ENCODE assay signal across 20 cellular contexts in the genomic region with DNA sequence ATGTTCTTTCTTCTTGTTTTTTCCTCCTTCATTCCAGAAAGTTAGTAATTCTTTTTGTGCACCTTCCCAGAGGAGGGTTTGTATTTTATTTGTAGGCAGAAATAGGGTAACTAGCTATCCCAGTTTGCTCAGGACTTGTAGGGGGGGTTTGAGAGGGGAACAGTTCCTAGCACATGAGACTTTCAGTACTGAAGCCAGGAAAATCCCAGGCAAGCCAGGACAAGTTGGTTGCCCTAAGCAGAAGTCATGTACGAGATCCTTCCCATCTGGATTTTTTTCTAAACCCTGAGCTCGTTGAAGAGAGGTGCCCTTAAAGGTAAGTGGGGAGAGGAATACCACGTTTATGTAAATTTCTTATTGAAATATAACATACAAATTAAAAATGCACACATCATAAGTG.
"Had no signal": no experiment of that assay in that cellular context is flagged by ENCODE, and none has a peak within 500 bp of the region (broad histone marks: within the 10 kb centered on the region; RNA-seq: fewer than 3 reads in every experiment).

No MANE protein-coding gene starts in this region.

- H3K4me3 Mint-ChIP-seq: activated B cell treated with CpG ODN at 0.5 μM for 24 hours; activated CD8-positive, alpha-beta T cell treated with anti-CD3 and anti-CD28 coated beads for 36 hours; activated naive CD8-positive, alpha-beta T cell treated with anti-CD3 and anti-CD28 coated beads, Interleukin-2, amount 10 ng/mL, durations not matched to agents 7 days and 5 days; naive thymus-derived CD4-positive, alpha-beta T cell; stimulated activated naive B cell treated with anti-CD40 and anti-IgM and Interleukin-4, amounts not matched to agents 10 μg/mL and 1 μg/mL and 100 μg/mL, for 72 hours had no signal

- H3K4me3 ChIP-seq: lower lobe of right lung, mucosa of descending colon, pancreas, tibial nerve had no signal

- H3K27ac Mint-ChIP-seq: activated B cell treated with CpG ODN at 0.5 μM for 24 hours; activated CD8-positive, alpha-beta T cell treated with anti-CD3 and anti-CD28 coated beads for 36 hours; activated naive CD8-positive, alpha-beta T cell treated with anti-CD3 and anti-CD28 coated beads, Interleukin-2, amount 10 ng/mL, durations not matched to agents 7 days and 5 days; naive thymus-derived CD4-positive, alpha-beta T cell; stimulated activated naive B cell treated with anti-CD40 and anti-IgM and Interleukin-4, amounts not matched to agents 10 μg/mL and 1 μg/mL and 100 μg/mL, for 72 hours had no signal

- H3K36me3 Mint-ChIP-seq: activated naive CD8-positive, alpha-beta T cell treated with anti-CD3 and anti-CD28 coated beads, Interleukin-2, amount 10 ng/mL, durations not matched to agents 7 days and 5 days; naive thymus-derived CD4-positive, alpha-beta T cell; stimulated activated naive B cell treated with anti-CD40 and anti-IgM and Interleukin-4, amounts not matched to agents 10 μg/mL and 1 μg/mL and 100 μg/mL, for 72 hours had no signal

- H3K36me3 ChIP-seq: lower lobe of right lung, pancreas, tibial nerve had no signal

- H3K9me3 Mint-ChIP-seq: activated B cell treated with CpG ODN at 0.5 μM for 24 hours; activated CD8-positive, alpha-beta T cell treated with anti-CD3 and anti-CD28 coated beads for 36 hours; activated naive CD8-positive, alpha-beta T cell treated with anti-CD3 and anti-CD28 coated beads, Interleukin-2, amount 10 ng/mL, durations not matched to agents 7 days and 5 days; stimulated activated naive B cell treated with anti-CD40 and anti-IgM and Interleukin-4, amounts not matched to agents 10 μg/mL and 1 μg/mL and 100 μg/mL, for 72 hours had no signal

- H3K27me3 Mint-ChIP-seq: activated CD8-positive, alpha-beta T cell treated with anti-CD3 and anti-CD28 coated beads for 36 hours had no signal

- H3K4me1 ChIP-seq: lower lobe of right lung, pancreas, tibial nerve had no signal

- H3K27ac ChIP-seq: lower lobe of right lung, pancreas, tibial nerve had no signal

- DNase-seq: activated B cell treated with CpG ODN at 0.5 μM for 24 hours; activated CD4-positive, alpha-beta T cell treated with anti-CD3 and anti-CD28 coated beads for 48 hours; activated CD8-positive, alpha-beta memory T cell treated with anti-CD3 and anti-CD28 coated beads, Interleukin-2, amount 50 U/mL, for 4 hours; activated CD8-positive, alpha-beta T cell treated with anti-CD3 and anti-CD28 coated beads for 36 hours; activated naive CD4-positive, alpha-beta T cell; activated naive CD8-positive, alpha-beta T cell treated with anti-CD3 and anti-CD28 coated beads, Interleukin-2, amount 10 ng/mL, durations not matched to agents 7 days and 5 days; aorta; cerebellar nuclear complex; effector CD8-positive, alpha-beta T cell; head of caudate nucleus; left cardiac atrium; lower lobe of right lung; mucosa of descending colon; naive thymus-derived CD4-positive, alpha-beta T cell; pancreas; stimulated activated CD4-positive, alpha-beta T cell treated with anti-CD3 and anti-CD28 coated beads, Interleukin-15, amount 100 ng/mL, for 24 hours; stimulated activated CD4-positive, alpha-beta T cell treated with anti-CD3 and anti-CD28 coated beads, Interleukin-4, amount 100 ng/mL, for 1 hour; stimulated activated naive B cell treated with anti-CD40 and anti-IgM and Interleukin-4, amounts not matched to agents 10 μg/mL and 1 μg/mL and 100 μg/mL, for 72 hours; substantia nigra had no signal

- ATAC-seq: activated CD8-positive, alpha-beta T cell treated with anti-CD3 and anti-CD28 coated beads for 36 hours; left cardiac atrium; lower lobe of right lung; mucosa of descending colon; naive thymus-derived CD4-positive, alpha-beta T cell; pancreas; stimulated activated naive B cell treated with anti-CD40 and anti-IgM and Interleukin-4, amounts not matched to agents 10 μg/mL and 1 μg/mL and 100 μg/mL, for 72 hours had no signal

- H3K9me3 ChIP-seq: lower lobe of right lung, mucosa of descending colon, pancreas, tibial nerve had no signal
